28 cellular contexts compared by ENCODE assay signal in genomic region chr4:158462611-158463010, GRCh38. TPM values are rescaled to one million over a fixed set of nuclear protein-coding genes. Genes with fewer than 3 reads are reported as not detected.
"Had no signal": no experiment of that assay in that cellular context is flagged by ENCODE, and none has a peak within 500 bp of the region (broad histone marks: within the 10 kb centered on the region; RNA-seq: fewer than 3 reads in every experiment).

No MANE protein-coding gene starts in this region.

- H3K36me3 ChIP-seq: esophagus muscularis mucosa, left lung, prostate gland, right atrium auricular region, stomach, thyroid gland had no signal

- H3K9me3 ChIP-seq: esophagus muscularis mucosa, left lung, prostate gland, right atrium auricular region, stomach, thyroid gland had no signal

- H3K4me2 ChIP-seq: smooth muscle cell had no signal

- H3K4me1 ChIP-seq: esophagus muscularis mucosa, left lung, prostate gland, right atrium auricular region, stomach, thyroid gland had no signal

- DNase-seq: dorsolateral prefrontal cortex; effector CD4-positive, alpha-beta T cell; foreskin melanocyte; head of caudate nucleus; kidney; left lung; naive thymus-derived CD8-positive, alpha-beta T cell; nephron progenitor cell; nucleus accumbens; stimulated activated CD4-positive, alpha-beta T cell treated with anti-CD3 and anti-CD28 coated beads, Interleukin-12 subunit alpha, Interleukin-12 subunit beta, amount 100 ng/mL, for 4 hours; stimulated activated CD4-positive, alpha-beta T cell treated with anti-CD3 and anti-CD28 coated beads, Interleukin-2, amount 100 ng/mL, for 24 hours; stimulated activated CD4-positive, alpha-beta T cell treated with anti-CD3 and anti-CD28 coated beads, Interleukin-4, amount 100 ng/mL, for 24 hours; stimulated activated naive CD4-positive, alpha-beta T cell treated with Interleukin-2 at 50 U/mL for 16 hours; stomach; thyroid gland; trophoblast cell had no signal

- ATAC-seq: left lung; naive thymus-derived CD8-positive, alpha-beta T cell; sciatic nerve; stimulated activated effector memory CD8-positive, alpha-beta T cell treated with anti-CD3 and anti-CD28 coated beads, Interleukin-12 subunit alpha, Interleukin-12 subunit beta, amount 100 ng/mL, for 72 hours had no signal

- H3K4me3 ChIP-seq: dorsolateral prefrontal cortex, esophagus muscularis mucosa, left lung, prostate gland, right atrium auricular region, smooth muscle cell, stomach, thyroid gland had no signal

- H3K27me3 ChIP-seq: dorsolateral prefrontal cortex, esophagus muscularis mucosa, left lung, right atrium auricular region, stomach, thyroid gland had no signal

- H3K27ac ChIP-seq: dorsolateral prefrontal cortex, esophagus muscularis mucosa, left lung, prostate gland, right atrium auricular region, stomach, thyroid gland had no signal

RNA-seq across cellular contexts. Expression of gene RXFP1, which starts 59.1 kb away (rescaled TPM):
- total RNA-seq: epithelial cell of proximal tubule; esophagus muscularis mucosa; glomerular endothelial cell; lung microvascular endothelial cell; mesenteric fat pad; naive thymus-derived CD8-positive, alpha-beta T cell; osteocyte; right atrium auricular region; sciatic nerve; smooth muscle cell; subcutaneous adipose tissue had no signal
- polyA plus RNA-seq: naive thymus-derived CD8-positive, alpha-beta T cell; smooth muscle cell had no signal
